In genomic region chr13:45257638-45258338, GRCh38 we compare ENCODE assay signal across 1 cellular context.
TF ChIP-seq lines count a peak whose summit lies in the region.

No MANE protein-coding gene starts in this region.

TF ChIP-seq in K562, 482 proteins besides CTCF, POLR2A, EP300 and RAD21 (continued from another document):
- no peak for TF ChIP-seq CEBPG (CRISPR knock-in tag; IDR thresholded peaks at IDR 0.05)
- TF ChIP-seq CEBPG (tag; conservative IDR thresholded peaks at IDR 0.05 in 1 of 2, IDR thresholded peaks at IDR 0.05 in 1 of 2), result peak; percentile 29 to 48; a peak in 3 of 4 replicates
- no peak for TF ChIP-seq NBN (IDR thresholded peaks at IDR 0.05; ENCODE audit: low read depth)
- peak; percentile 81 for TF ChIP-seq ATF3 (IDR thresholded peaks at IDR 0.05)
- no peak for TF ChIP-seq ATF3 (CRISPR knock-in tag; conservative IDR thresholded peaks at IDR 0.05)
TF ChIP-seq in K562: peak in this region for 3.
